9 cellular contexts compared by ENCODE assay signal in the genomic region with DNA sequence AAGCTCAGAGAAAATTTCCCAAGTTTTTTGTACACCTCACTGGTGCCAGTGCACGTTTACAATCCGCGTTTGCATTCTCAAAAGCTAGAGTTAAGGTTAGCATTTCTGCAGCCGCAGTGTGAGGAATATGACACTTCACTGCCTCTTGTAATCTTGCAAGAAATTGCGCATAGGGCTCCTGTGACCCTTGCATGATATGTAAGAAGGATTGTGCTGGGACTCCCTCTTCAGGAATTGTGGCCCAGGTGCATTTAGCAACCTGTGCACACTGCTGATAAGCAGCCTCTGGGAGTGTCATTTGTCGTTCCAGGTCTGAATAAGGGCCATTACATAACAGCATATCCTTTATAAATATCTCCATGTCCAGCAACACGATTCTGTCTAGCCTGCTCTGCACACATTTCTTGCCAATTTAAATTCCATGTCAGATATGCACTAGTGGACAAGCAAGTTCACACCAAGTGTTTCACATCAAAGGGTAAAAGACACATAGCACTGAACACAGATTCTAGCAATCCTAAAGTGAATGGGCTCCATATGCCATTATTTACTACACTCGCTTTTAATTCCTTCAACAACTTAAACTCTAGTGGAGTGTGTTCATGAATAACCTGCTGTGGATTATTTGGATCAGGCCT.
DNase-seq lines count a peak whose midpoint lies in the region; ATAC-seq and TF ChIP-seq lines count a peak whose summit lies in the region.
"Had no signal": no experiment of that assay in that cellular context is flagged by ENCODE, and none has a peak within 500 bp of the region (broad histone marks: within the 10 kb centered on the region; RNA-seq: fewer than 3 reads in every experiment).

No MANE protein-coding gene starts in this region.

- H3K27ac ChIP-seq in gastrocnemius medialis (no peak overlapping the region), coronary artery (no peak overlapping the region)

- H3K27me3 ChIP-seq in gastrocnemius medialis, result no peaks in the 10 kb centered on the region

- peak in 4 of 5 experiments; percentile 24 to 47 (median 30) for TF ChIP-seq CTCF in gastrocnemius medialis (IDR thresholded peaks at IDR 0.05 in 4 of 5, conservative IDR thresholded peaks at IDR 0.05 in 1 of 5)
- no peak for TF ChIP-seq CTCF in coronary artery (IDR thresholded peaks at IDR 0.05)

- H3K36me3 ChIP-seq in gastrocnemius medialis, result no peaks in the 10 kb centered on the region

- no peak for TF ChIP-seq POLR2A in gastrocnemius medialis (IDR thresholded peaks at IDR 0.05)

- H3K4me1 ChIP-seq in gastrocnemius medialis, result no peaks in the 10 kb centered on the region

- intact Hi-C loops in gastrocnemius medialis (cut with DNase I; ENCODE audit: low total_unique reads), result no loop called here

- ATAC-seq in gastrocnemius medialis (peak; percentile 52 to 71), GM21825 (IDR thresholded peaks at IDR 0.05; ENCODE audit: unreplicated experiment) (no peak)
- ATAC-seq: activated T-cell treated with anti-CD3 and anti-CD28 coated beads, Interleukin-2, amount 50 U/mL, for 72 hours had no signal

- in situ Hi-C loops in gastrocnemius medialis (cut with MboI; ENCODE audit: low sequenced_read_pairs in 4 of 4), result no loop called here

- DNase-seq in SKM-1 treated with dmso at 0.1 percent for 144 hours (lab: John Stamatoyannopoulos, UW; ENCODE audit: unreplicated experiment), result peak; percentile 1
- DNase-seq in SKM-1 (lab: John Stamatoyannopoulos, UW; ENCODE audit: unreplicated experiment), result no peak
- DNase-seq in NCI-H1105 treated with DMSO at 0.1 percent for 48 hours (lab: John Stamatoyannopoulos, UW), result peak; percentile 16
- peak; percentile 20 for DNase-seq in central memory CD4-positive, alpha-beta T cell
- peak; percentile 8 to 40 for DNase-seq in gastrocnemius medialis
- DNase-seq in stimulated activated CD4-positive, alpha-beta T cell treated with anti-CD3 and anti-CD28 coated beads, Interleukin-12 subunit alpha, Interleukin-12 subunit beta, amount 100 ng/mL, for 4 hours, result no peak
- DNase-seq in coronary artery (ENCODE audit: low spot score), result no peak

- no peaks in the 10 kb centered on the region for H3K9me3 ChIP-seq in gastrocnemius medialis

- no peak overlapping the region for H3K4me3 ChIP-seq in gastrocnemius medialis
- no peak overlapping the region for H3K4me3 ChIP-seq in coronary artery

Comparison
In these comparisons a context has a peak if more than half of its experiments do, and no peak if none do; other contexts are left out.
1. DNase-seq: peak in SKM-1 treated with dmso at 0.1 percent for 144 hours (single experiment), NCI-H1105 treated with DMSO at 0.1 percent for 48 hours (single experiment), central memory CD4-positive, alpha-beta T cell (single experiment) and gastrocnemius medialis (2 of 2); none in SKM-1 (single experiment), stimulated activated CD4-positive, alpha-beta T cell treated with anti-CD3 and anti-CD28 coated beads, Interleukin-12 subunit alpha, Interleukin-12 subunit beta, amount 100 ng/mL, for 4 hours (single experiment) and coronary artery (single experiment).